13 cellular contexts compared by ENCODE assay signal in genomic region chr2:119119999-119120710, GRCh38.
"Had no signal": no experiment of that assay in that cellular context is flagged by ENCODE, and none has a peak within 500 bp of the region (broad histone marks: within the 10 kb centered on the region; RNA-seq: fewer than 3 reads in every experiment).

No MANE protein-coding gene starts in this region.

- DNase-seq: activated CD4-positive, alpha-beta memory T cell treated with anti-CD3 and anti-CD28 coated beads, Interleukin-2, amount 10 ng/mL, durations not matched to agents 7 days and 5 days; activated CD4-positive, alpha-beta T cell treated with anti-CD3 and anti-CD28 coated beads for 4 hours; activated effector memory CD4-positive, alpha-beta T cell treated with anti-CD3 and anti-CD28 coated beads, Interleukin-2, amount 50 U/mL, for 16 hours; activated T-cell treated with anti-CD3 and anti-CD28 coated beads, Interleukin-2, amount 50 U/mL, for 4 hours; caudate nucleus; hippocampal formation; nephron progenitor cell; stimulated activated CD4-positive, alpha-beta T cell treated with anti-CD3 and anti-CD28 coated beads, Interleukin-1b, Interleukin-23, amount 100 ng/mL, for 48 hours; stimulated activated naive CD8-positive, alpha-beta T cell treated with anti-CD3 and anti-CD28 coated beads, Interleukin-15, amount 100 ng/mL, for 72 hours; T-helper 17 cell; upper lobe of left lung had no signal

- ATAC-seq: activated T-cell treated with anti-CD3 and anti-CD28 coated beads, Interleukin-2, amount 50 U/mL, for 4 hours; esophagus mucosa; sciatic nerve; stimulated activated naive CD8-positive, alpha-beta T cell treated with anti-CD3 and anti-CD28 coated beads, Interleukin-15, amount 100 ng/mL, for 72 hours; T-helper 17 cell had no signal

- H3K4me1 ChIP-seq: upper lobe of left lung had no signal

- H3K27me3 ChIP-seq: upper lobe of left lung had no signal

- H3K27ac ChIP-seq: upper lobe of left lung had no signal

- H3K36me3 ChIP-seq: upper lobe of left lung had no signal

- H3K9me3 ChIP-seq: upper lobe of left lung had no signal

- H3K4me3 ChIP-seq: upper lobe of left lung had no signal
